29 cellular contexts compared by ENCODE assay signal in genomic region chr2:56540467-56540866, GRCh38.
"Had no signal": no experiment of that assay in that cellular context is flagged by ENCODE, and none has a peak within 500 bp of the region (broad histone marks: within the 10 kb centered on the region; RNA-seq: fewer than 3 reads in every experiment).

No MANE protein-coding gene starts in this region.

- H3K9me3 ChIP-seq: lower lobe of right lung, pancreas, prostate gland, suprapubic skin, thoracic aorta, tibial artery, upper lobe of right lung had no signal

- H3K4me3 ChIP-seq: left lung, lower lobe of right lung, pancreas, prostate gland, skin epidermis, spleen, suprapubic skin, thoracic aorta, tibial artery, upper lobe of right lung had no signal

- H3K27me3 ChIP-seq: left lung, pancreas, spleen, suprapubic skin, tibial artery, upper lobe of right lung had no signal

- H3K36me3 ChIP-seq: left lung, lower lobe of right lung, pancreas, prostate gland, spleen, suprapubic skin, thoracic aorta, tibial artery, upper lobe of right lung had no signal

- H3K4me1 ChIP-seq: left lung, lower lobe of right lung, pancreas, prostate gland, spleen, suprapubic skin, tibial artery, upper lobe of right lung had no signal

- H3K36me3 Mint-ChIP-seq: immature natural killer cell; mesothelial cell of epicardium; naive B cell; natural killer cell; stimulated activated effector memory CD8-positive, alpha-beta T cell treated with anti-CD3 and anti-CD28 coated beads, Interleukin-12 subunit alpha, Interleukin-12 subunit beta, amount 100 ng/mL, for 72 hours had no signal

- H3K4me3 Mint-ChIP-seq: immature natural killer cell; mesothelial cell of epicardium; naive B cell; natural killer cell; stimulated activated effector memory CD8-positive, alpha-beta T cell treated with anti-CD3 and anti-CD28 coated beads, Interleukin-12 subunit alpha, Interleukin-12 subunit beta, amount 100 ng/mL, for 72 hours; stimulated activated naive CD8-positive, alpha-beta T cell treated with anti-CD3 and anti-CD28 coated beads, Interleukin-15, Interleukin-2, amounts not matched to agents 100 ng/mL and 50 ng/mL, for 24 hours had no signal

- H3K27ac ChIP-seq: left lung, lower lobe of right lung, pancreas, prostate gland, skin epidermis, spleen, suprapubic skin, thoracic aorta, tibial artery, upper lobe of right lung had no signal

- H3K27me3 Mint-ChIP-seq: naive B cell; stimulated activated naive CD8-positive, alpha-beta T cell treated with anti-CD3 and anti-CD28 coated beads, Interleukin-15, Interleukin-2, amounts not matched to agents 100 ng/mL and 50 ng/mL, for 24 hours had no signal

- FAIRE-seq: islet of Langerhans, kidney, pancreas, urothelium cell line had no signal

- DNase-seq: hypothalamus; immature natural killer cell; kidney; left colon; left lung; lower lobe of right lung; mesendoderm; naive B cell; natural killer cell; pancreas; posterior cingulate gyrus; retina; right cardiac atrium; spleen; stimulated activated CD4-positive, alpha-beta T cell treated with anti-CD3 and anti-CD28 coated beads, Interleukin-4, amount 100 ng/mL, for 24 hours; stimulated activated naive CD4-positive, alpha-beta T cell; tibial artery; trophoblast cell; upper lobe of right lung had no signal

- H3K4me1 Mint-ChIP-seq: immature natural killer cell; naive B cell; natural killer cell; stimulated activated effector memory CD8-positive, alpha-beta T cell treated with anti-CD3 and anti-CD28 coated beads, Interleukin-12 subunit alpha, Interleukin-12 subunit beta, amount 100 ng/mL, for 72 hours had no signal

- H3K27ac Mint-ChIP-seq: immature natural killer cell; mesothelial cell of epicardium; naive B cell; natural killer cell; stimulated activated effector memory CD8-positive, alpha-beta T cell treated with anti-CD3 and anti-CD28 coated beads, Interleukin-12 subunit alpha, Interleukin-12 subunit beta, amount 100 ng/mL, for 72 hours; stimulated activated naive CD8-positive, alpha-beta T cell treated with anti-CD3 and anti-CD28 coated beads, Interleukin-15, Interleukin-2, amounts not matched to agents 100 ng/mL and 50 ng/mL, for 24 hours had no signal

- ATAC-seq: left colon; left lung; lower lobe of right lung; natural killer cell; pancreas; right cardiac atrium; sciatic nerve; stimulated activated effector memory CD8-positive, alpha-beta T cell treated with anti-CD3 and anti-CD28 coated beads, Interleukin-12 subunit alpha, Interleukin-12 subunit beta, amount 100 ng/mL, for 72 hours; upper lobe of right lung had no signal
